ENCODE assay signal across 8 cellular contexts in the genomic region with DNA sequence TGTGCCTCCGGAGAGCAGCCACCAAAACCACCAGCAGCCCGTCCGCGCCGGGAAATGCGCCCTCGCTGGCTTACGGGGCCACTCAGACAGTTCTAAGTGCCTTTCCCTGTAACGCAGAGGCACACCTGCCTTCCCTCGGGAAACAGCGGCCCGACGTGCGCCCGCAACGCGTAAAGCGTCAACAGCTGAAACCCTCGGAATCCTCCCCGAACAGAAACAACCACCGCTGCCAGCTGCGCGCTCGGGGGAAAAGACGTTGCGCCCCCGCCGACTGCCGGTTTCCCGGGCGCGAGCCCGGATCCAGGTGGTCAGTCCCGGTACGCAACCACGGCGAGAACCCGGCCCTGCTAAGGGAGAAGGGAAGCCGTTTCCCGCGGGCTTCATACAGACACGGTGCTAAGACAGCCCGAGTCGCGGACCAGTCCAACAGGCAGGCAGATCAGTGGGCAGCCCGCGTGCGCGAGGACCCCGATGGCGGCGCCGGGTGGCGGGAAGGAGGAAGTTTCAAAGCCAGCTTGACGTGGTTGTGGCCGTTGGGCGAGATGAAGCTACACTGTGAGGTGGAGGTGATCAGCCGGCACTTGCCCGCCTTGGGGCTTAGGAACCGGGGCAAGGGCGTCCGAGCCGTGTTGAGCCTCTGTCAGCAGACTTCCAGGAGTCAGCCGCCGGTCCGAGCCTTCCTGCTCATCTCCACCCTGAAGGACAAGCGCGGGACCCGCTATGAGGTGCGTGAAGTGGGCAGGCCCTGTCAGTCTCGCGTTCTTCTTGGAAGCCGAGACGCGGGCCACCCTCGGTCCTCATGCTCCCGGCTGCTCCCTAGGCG. TPM values are rescaled to one million over a fixed set of nuclear protein-coding genes. Genes with fewer than 3 reads are reported as not detected.
A peak's percentile ranks its signal among the peaks of the same experiment; 100 is the strongest.
DNase-seq lines count a peak whose midpoint lies in the region; ATAC-seq and TF ChIP-seq lines count a peak whose summit lies in the region.

A gene with protein sequence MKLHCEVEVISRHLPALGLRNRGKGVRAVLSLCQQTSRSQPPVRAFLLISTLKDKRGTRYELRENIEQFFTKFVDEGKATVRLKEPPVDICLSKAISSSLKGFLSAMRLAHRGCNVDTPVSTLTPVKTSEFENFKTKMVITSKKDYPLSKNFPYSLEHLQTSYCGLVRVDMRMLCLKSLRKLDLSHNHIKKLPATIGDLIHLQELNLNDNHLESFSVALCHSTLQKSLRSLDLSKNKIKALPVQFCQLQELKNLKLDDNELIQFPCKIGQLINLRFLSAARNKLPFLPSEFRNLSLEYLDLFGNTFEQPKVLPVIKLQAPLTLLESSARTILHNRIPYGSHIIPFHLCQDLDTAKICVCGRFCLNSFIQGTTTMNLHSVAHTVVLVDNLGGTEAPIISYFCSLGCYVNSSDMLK (plus strand): TSS at position 462 of the 823 bp plus-strand sequence. CDS start 81 bp downstream, at position 543.

- in situ Hi-C loops in astrocyte of the cerebellum (cut with HindIII; ENCODE audit: low sequenced_read_pairs) = no loop called here

- peak; percentile 53 for ATAC-seq in GM18505 (IDR thresholded peaks at IDR 0.05; ENCODE audit: unreplicated experiment)
- peak; percentile 47 for ATAC-seq in HG02938 (IDR thresholded peaks at IDR 0.05; ENCODE audit: unreplicated experiment)

- peak within 1 kb of the TSS; percentile 90 for H3K4me2 ChIP-seq in hepatocyte

- no peaks in the 10 kb centered on the region for H3K9me3 ChIP-seq in hepatocyte (ENCODE audit: low read depth)

- WGBS in hepatocyte (ENCODE audit: low lambda C conversion rate, missing lambda C conversion rate) = 2% methylated on average over 77 of the region's 78 CpGs

- peak within 1 kb of the TSS; percentile 90 for H2AFZ ChIP-seq in hepatocyte

- DNase-seq in NCI-H187 (lab: John Stamatoyannopoulos, UW) (peak; percentile 85 to 94), T-helper 9 cell (peak; percentile 80), astrocyte of the cerebellum (ENCODE audit: low read depth) (peak; percentile 49), hepatocyte (ENCODE audit: low spot score) (peak; percentile 89), retinal pigment epithelial cell (ENCODE audit: low read depth) (no peak), COLO829 (ENCODE audit: low spot score) (no peak)

- H3K4me3 ChIP-seq in astrocyte of the cerebellum (ENCODE audit: low read depth, low read length) = peak within 1 kb of the TSS; percentile 94
- peak within 1 kb of the TSS; percentile 97 for H3K4me3 ChIP-seq in hepatocyte
- peak within 1 kb of the TSS; percentile 70 for H3K4me3 ChIP-seq in retinal pigment epithelial cell (ENCODE audit: low read length)

- no peaks in the 10 kb centered on the region for H3K36me3 ChIP-seq in hepatocyte (replicated peaks; ENCODE audit: insufficient read depth, low read depth)

- no peaks in the 10 kb centered on the region for H3K9me2 ChIP-seq in hepatocyte (replicated peaks; ENCODE audit: insufficient read depth)

- H4K20me1 ChIP-seq in hepatocyte (ENCODE audit: insufficient read depth, poor library complexity, severe bottlenecking) = no peaks in the 10 kb centered on the region

- H3K27ac ChIP-seq in hepatocyte = peak within 1 kb of the TSS; percentile 100

- H3K27me3 ChIP-seq in hepatocyte = no peaks in the 10 kb centered on the region

- peak; percentile 87 for TF ChIP-seq POLR2A in GM18505 (IDR thresholded peaks at IDR 0.05; ENCODE audit: borderline replicate concordance, extremely low read depth, insufficient read depth, insufficient read length)

- peak; percentile 0 for TF ChIP-seq CTCF in astrocyte of the cerebellum (IDR thresholded peaks at IDR 0.05; ENCODE audit: low read depth, low read length, missing control alignments)
- no peak for TF ChIP-seq CTCF in hepatocyte (IDR thresholded peaks at IDR 0.05; ENCODE audit: poor library complexity)
- TF ChIP-seq CTCF in retinal pigment epithelial cell (conservative IDR thresholded peaks at IDR 0.05; ENCODE audit: low read depth, low read length) = no peak

- H3K4me1 ChIP-seq in hepatocyte (ENCODE audit: insufficient read depth) = peaks cover 17% of the 10 kb centered on the region

- H3K79me2 ChIP-seq in hepatocyte = peaks cover 36% of the 10 kb centered on the region

RNA-seq across cellular contexts. Expression of the gene that starts here (rescaled TPM):
- total RNA-seq in hepatocyte = 10.1 and 15.4 TPM in 2 replicates
- 10.6 and 14.8 TPM in 2 replicates for polyA plus RNA-seq in hepatocyte

Comparison
In these comparisons a context has a peak if more than half of its experiments do, and no peak if none do; other contexts are left out.
1. DNase-seq: peak in NCI-H187 (2 of 2), T-helper 9 cell (single experiment), astrocyte of the cerebellum (single experiment) and hepatocyte (single experiment); none in retinal pigment epithelial cell (single experiment) and COLO829 (single experiment).
2. Peak in every context shown above with its lines, with median percentiles within 50 percentile points of each other: H3K4me3 ChIP-seq.